28 cellular contexts compared by ENCODE assay signal in genomic region chr2:240767341-240767740, GRCh38.
"Had no signal": no experiment of that assay in that cellular context is flagged by ENCODE, and none has a peak within 500 bp of the region (broad histone marks: within the 10 kb centered on the region; RNA-seq: fewer than 3 reads in every experiment).

No MANE protein-coding gene starts in this region.

- H3K4me3 ChIP-seq: body of pancreas, breast epithelium had no signal

- H3K36me3 ChIP-seq: brain microvascular endothelial cell, breast epithelium had no signal

- H3K4me1 ChIP-seq: body of pancreas, breast epithelium had no signal

- H3K27me3 ChIP-seq: body of pancreas, brain microvascular endothelial cell, breast epithelium had no signal

- H3K9me3 ChIP-seq: body of pancreas, breast epithelium had no signal

- DNase-seq: activated CD4-positive, alpha-beta memory T cell treated with anti-CD3 and anti-CD28 coated beads, Interleukin-2, amount 10 ng/mL, durations not matched to agents 7 days and 5 days; activated CD4-positive, alpha-beta T cell treated with anti-CD3 and anti-CD28 coated beads for 1 hour; activated CD4-positive, alpha-beta T cell treated with anti-CD3 and anti-CD28 coated beads for 48 hours; activated CD4-positive, alpha-beta T cell treated with anti-CD3 and anti-CD28 coated beads, Interleukin-2, amount 10 ng/mL, durations not matched to agents 7 days and 5 days; activated CD4-positive, alpha-beta T cell treated with anti-CD3 and anti-CD28 coated beads, Interleukin-2, amount 50 U/mL, for 48 hours; activated CD4-positive, CD25-positive, alpha-beta regulatory T cell; activated CD8-positive, alpha-beta memory T cell treated with anti-CD3 and anti-CD28 coated beads for 24 hours; activated CD8-positive, alpha-beta memory T cell treated with anti-CD3 and anti-CD28 coated beads, Interleukin-2, amount 10 ng/mL, durations not matched to agents 7 days and 5 days; activated CD8-positive, alpha-beta memory T cell treated with anti-CD3 and anti-CD28 coated beads, Interleukin-2, amount 50 U/mL, for 48 hours; activated CD8-positive, alpha-beta T cell treated with anti-CD3 and anti-CD28 coated beads, Interleukin-2, amount 10 ng/mL, durations not matched to agents 7 days and 5 days; activated effector memory CD4-positive, alpha-beta T cell treated with Interleukin-2 at 50 U/mL for 16 hours; activated gamma-delta T cell; activated naive CD4-positive, alpha-beta T cell treated with anti-CD3 and anti-CD28 coated beads, Interleukin-2, amount 10 ng/mL, durations not matched to agents 7 days and 5 days; activated naive CD4-positive, alpha-beta T cell treated with Interleukin-2 at 50 U/mL for 16 hours; activated naive CD8-positive, alpha-beta T cell treated with anti-CD3 and anti-CD28 coated beads, Interleukin-2, amount 10 ng/mL, durations not matched to agents 7 days and 5 days; activated naive CD8-positive, alpha-beta T cell treated with anti-CD3 and anti-CD28 coated beads, Interleukin-2, amount 50 U/mL, for 24 hours; activated T-cell treated with anti-CD3 and anti-CD28 coated beads, Interleukin-2, amount 50 U/mL, for 24 hours; activated T-cell treated with anti-CD3 and anti-CD28 coated beads, Interleukin-2, amount 50 U/mL, for 48 hours; amygdala; aorta; body of pancreas; central memory CD4-positive, alpha-beta T cell; T-helper 1 cell; T-helper 2 cell; T-helper 9 cell had no signal

- H3K27ac ChIP-seq: body of pancreas, brain microvascular endothelial cell, breast epithelium, VCaP had no signal
